ENCODE assay signal across 1 cellular context in genomic region chr6:10403385-10404106, GRCh38.
TF ChIP-seq lines count a peak whose summit lies in the region.

No MANE protein-coding gene starts in this region.

TF ChIP-seq in K562, 482 proteins besides CTCF, POLR2A, EP300 and RAD21 (continued from another document and continues in another):
- TF ChIP-seq ZBTB5 (IDR thresholded peaks at IDR 0.05) (no peak), ZSCAN32 (CRISPR knock-in tag; IDR thresholded peaks at IDR 0.05) (peak; percentile 57), PBX2 (CRISPR knock-in tag; IDR thresholded peaks at IDR 0.05; ENCODE audit: low read depth) (no peak), PBX2 (tag; conservative IDR thresholded peaks at IDR 0.05; ENCODE audit: low read depth) (no peak), ZC3H4 (CRISPR knock-in tag; IDR thresholded peaks at IDR 0.05; ENCODE audit: borderline replicate concordance) (no peak), ZNF316 (IDR thresholded peaks at IDR 0.05) (no peak; the same call in 1 of the 2 replicates), MAZ (CRISPR knock-in tag; conservative IDR thresholded peaks at IDR 0.05 in 1 of 2, IDR thresholded peaks at IDR 0.05 in 1 of 2) (no peak), CXXC5 (CRISPR knock-in tag; IDR thresholded peaks at IDR 0.05) (no peak), CC2D1A (IDR thresholded peaks at IDR 0.05) (0 out of 2 replicates have a peak, but pooled peaks have one; percentile 50), RBM14 (IDR thresholded peaks at IDR 0.05; ENCODE audit: borderline replicate concordance, insufficient read depth, low read depth, low read length) (no peak), GTF2E2 (tag; IDR thresholded peaks at IDR 0.05) (no peak), ZNF184 (CRISPR knock-in tag; IDR thresholded peaks at IDR 0.05) (no peak), RFX7 (CRISPR knock-in tag; IDR thresholded peaks at IDR 0.05) (no peak), ZBTB43 (CRISPR knock-in tag; IDR thresholded peaks at IDR 0.05) (no peak), NCOA1 (IDR thresholded peaks at IDR 0.05; ENCODE audit: low read depth) (0 out of 2 replicates have a peak, but pooled peaks have one; percentile 30), MCM3 (IDR thresholded peaks at IDR 0.05) (no peak), NFXL1 (CRISPR knock-in tag; IDR thresholded peaks at IDR 0.05) (no peak), MEF2A (IDR thresholded peaks at IDR 0.05; ENCODE audit: control insufficient read depth, low read depth, low read length) (no peak), ZNF668 (CRISPR knock-in tag; IDR thresholded peaks at IDR 0.05) (no peak), TAF15 (IDR thresholded peaks at IDR 0.05; ENCODE audit: low read depth, low read length) (no peak), BMI1 (IDR thresholded peaks at IDR 0.05; ENCODE audit: low read length) (no peak), CREM (IDR thresholded peaks at IDR 0.05; ENCODE audit: low read depth) (0 out of 2 replicates have a peak, but pooled peaks have one; percentile 8), ZFP1 (CRISPR knock-in tag; IDR thresholded peaks at IDR 0.05) (no peak), MITF (IDR thresholded peaks at IDR 0.05) (no peak)
- TF ChIP-seq, protein P1, sequence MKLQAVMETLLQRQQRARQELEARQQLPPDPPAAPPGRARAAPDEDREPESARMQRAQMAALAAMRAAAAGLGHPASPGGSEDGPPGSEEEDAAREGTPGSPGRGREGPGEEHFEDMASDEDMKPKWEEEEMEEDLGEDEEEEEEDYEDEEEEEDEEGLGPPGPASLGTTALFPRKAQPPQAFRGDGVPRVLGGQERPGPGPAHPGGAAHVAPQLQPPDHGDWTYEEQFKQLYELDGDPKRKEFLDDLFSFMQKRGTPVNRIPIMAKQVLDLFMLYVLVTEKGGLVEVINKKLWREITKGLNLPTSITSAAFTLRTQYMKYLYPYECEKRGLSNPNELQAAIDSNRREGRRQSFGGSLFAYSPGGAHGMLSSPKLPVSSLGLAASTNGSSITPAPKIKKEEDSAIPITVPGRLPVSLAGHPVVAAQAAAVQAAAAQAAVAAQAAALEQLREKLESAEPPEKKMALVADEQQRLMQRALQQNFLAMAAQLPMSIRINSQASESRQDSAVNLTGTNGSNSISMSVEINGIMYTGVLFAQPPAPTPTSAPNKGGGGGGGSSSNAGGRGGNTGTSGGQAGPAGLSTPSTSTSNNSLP (IDR thresholded peaks at IDR 0.05; ENCODE audit: borderline replicate concordance, low read depth, low read length), result no peak
- TF ChIP-seq, protein P2, sequence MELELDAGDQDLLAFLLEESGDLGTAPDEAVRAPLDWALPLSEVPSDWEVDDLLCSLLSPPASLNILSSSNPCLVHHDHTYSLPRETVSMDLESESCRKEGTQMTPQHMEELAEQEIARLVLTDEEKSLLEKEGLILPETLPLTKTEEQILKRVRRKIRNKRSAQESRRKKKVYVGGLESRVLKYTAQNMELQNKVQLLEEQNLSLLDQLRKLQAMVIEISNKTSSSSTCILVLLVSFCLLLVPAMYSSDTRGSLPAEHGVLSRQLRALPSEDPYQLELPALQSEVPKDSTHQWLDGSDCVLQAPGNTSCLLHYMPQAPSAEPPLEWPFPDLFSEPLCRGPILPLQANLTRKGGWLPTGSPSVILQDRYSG (tag; conservative IDR thresholded peaks at IDR 0.05; ENCODE audit: low read depth), result peak; percentile 47; the same call in 1 of the 2 replicates
- TF ChIP-seq, protein P3, sequence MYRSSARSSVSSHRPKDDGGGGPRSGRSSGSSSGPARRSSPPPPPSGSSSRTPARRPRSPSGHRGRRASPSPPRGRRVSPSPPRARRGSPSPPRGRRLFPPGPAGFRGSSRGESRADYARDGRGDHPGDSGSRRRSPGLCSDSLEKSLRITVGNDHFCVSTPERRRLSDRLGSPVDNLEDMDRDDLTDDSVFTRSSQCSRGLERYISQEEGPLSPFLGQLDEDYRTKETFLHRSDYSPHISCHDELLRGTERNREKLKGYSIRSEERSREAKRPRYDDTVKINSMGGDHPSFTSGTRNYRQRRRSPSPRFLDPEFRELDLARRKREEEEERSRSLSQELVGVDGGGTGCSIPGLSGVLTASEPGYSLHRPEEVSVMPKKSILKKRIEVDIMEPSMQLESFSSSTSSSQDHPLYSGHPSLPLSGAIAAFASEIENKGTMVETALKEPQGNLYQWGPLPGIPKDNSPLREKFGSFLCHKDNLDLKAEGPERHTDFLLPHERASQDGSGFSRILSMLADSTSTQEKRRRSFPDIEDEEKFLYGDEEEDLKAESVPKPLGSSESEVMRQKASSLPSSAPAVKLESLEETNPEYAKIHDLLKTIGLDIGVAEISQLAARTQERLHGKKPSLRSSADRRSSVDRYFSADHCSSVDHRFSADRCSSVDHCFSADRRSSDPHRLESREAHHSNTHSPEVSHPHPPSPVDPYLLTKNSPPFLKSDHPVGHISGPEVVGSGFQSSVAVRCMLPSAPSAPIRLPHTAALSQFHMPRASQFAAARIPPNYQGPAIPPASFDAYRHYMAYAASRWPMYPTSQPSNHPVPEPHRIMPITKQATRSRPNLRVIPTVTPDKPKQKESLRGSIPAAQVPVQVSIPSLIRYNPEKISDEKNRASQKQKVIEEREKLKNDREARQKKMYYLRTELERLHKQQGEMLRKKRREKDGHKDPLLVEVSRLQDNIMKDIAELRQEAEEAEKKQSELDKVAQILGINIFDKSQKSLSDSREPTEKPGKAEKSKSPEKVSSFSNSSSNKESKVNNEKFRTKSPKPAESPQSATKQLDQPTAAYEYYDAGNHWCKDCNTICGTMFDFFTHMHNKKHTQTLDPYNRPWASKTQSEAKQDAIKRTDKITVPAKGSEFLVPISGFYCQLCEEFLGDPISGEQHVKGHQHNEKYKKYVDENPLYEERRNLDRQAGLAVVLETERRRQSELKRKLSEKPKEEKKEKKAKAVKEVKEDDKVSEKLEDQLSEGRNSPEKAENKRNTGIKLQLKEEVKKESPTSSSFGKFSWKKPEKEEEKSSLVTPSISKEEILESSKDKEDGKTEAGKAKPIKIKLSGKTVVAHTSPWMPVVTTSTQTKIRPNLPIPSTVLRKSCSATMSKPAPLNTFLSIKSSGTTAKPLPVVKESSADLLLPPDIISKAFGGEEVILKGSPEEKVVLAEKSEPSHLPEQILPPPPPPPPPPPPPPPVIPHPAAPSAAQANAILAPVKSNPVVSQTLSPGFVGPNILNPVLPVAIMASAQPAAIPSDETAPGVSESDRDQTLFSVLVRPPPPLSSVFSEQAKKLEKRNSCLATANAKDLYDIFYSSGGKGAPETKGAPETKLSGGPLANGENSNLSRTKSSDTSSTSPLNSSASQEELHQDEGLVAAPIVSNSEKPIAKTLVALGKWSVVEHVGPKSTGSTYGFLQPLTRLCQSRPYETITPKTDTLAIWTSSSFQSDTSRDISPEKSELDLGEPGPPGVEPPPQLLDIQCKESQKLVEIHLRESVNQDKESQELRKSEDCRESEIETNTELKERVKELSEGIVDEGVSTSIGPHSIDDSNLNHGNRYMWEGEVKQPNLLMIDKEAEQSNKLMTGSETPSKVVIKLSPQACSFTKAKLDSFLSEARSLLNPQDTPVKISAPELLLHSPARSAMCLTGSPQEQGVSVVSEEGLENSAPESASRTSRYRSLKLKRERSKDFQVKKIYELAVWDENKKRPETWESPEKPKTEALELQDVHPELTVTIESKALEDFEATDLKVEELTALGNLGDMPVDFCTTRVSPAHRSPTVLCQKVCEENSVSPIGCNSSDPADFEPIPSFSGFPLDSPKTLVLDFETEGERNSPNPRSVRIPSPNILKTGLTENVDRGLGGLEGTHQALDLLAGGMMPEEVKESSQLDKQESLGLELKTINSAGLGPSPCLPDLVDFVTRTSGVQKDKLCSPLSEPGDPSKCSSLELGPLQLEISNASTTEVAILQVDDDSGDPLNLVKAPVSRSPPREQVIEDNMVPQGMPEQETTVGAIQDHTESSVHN (IDR thresholded peaks at IDR 0.05; ENCODE audit: borderline replicate concordance in 1 of 2, low read depth in 1 of 2), result peak in 1 of 2 experiments; percentile 36; a peak in 2 of 4 replicates
- TF ChIP-seq, protein P4, sequence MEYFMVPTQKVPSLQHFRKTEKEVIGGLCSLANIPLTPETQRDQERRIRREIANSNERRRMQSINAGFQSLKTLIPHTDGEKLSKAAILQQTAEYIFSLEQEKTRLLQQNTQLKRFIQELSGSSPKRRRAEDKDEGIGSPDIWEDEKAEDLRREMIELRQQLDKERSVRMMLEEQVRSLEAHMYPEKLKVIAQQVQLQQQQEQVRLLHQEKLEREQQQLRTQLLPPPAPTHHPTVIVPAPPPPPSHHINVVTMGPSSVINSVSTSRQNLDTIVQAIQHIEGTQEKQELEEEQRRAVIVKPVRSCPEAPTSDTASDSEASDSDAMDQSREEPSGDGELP (CRISPR knock-in tag; IDR thresholded peaks at IDR 0.05; ENCODE audit: borderline replicate concordance), result no peak
- TF ChIP-seq, protein P5, sequence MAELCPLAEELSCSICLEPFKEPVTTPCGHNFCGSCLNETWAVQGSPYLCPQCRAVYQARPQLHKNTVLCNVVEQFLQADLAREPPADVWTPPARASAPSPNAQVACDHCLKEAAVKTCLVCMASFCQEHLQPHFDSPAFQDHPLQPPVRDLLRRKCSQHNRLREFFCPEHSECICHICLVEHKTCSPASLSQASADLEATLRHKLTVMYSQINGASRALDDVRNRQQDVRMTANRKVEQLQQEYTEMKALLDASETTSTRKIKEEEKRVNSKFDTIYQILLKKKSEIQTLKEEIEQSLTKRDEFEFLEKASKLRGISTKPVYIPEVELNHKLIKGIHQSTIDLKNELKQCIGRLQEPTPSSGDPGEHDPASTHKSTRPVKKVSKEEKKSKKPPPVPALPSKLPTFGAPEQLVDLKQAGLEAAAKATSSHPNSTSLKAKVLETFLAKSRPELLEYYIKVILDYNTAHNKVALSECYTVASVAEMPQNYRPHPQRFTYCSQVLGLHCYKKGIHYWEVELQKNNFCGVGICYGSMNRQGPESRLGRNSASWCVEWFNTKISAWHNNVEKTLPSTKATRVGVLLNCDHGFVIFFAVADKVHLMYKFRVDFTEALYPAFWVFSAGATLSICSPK (IDR thresholded peaks at IDR 0.05; ENCODE audit: borderline replicate concordance), result no peak
- TF ChIP-seq, protein P6, sequence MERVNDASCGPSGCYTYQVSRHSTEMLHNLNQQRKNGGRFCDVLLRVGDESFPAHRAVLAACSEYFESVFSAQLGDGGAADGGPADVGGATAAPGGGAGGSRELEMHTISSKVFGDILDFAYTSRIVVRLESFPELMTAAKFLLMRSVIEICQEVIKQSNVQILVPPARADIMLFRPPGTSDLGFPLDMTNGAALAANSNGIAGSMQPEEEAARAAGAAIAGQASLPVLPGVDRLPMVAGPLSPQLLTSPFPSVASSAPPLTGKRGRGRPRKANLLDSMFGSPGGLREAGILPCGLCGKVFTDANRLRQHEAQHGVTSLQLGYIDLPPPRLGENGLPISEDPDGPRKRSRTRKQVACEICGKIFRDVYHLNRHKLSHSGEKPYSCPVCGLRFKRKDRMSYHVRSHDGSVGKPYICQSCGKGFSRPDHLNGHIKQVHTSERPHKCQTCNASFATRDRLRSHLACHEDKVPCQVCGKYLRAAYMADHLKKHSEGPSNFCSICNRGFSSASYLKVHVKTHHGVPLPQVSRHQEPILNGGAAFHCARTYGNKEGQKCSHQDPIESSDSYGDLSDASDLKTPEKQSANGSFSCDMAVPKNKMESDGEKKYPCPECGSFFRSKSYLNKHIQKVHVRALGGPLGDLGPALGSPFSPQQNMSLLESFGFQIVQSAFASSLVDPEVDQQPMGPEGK (CRISPR knock-in tag; IDR thresholded peaks at IDR 0.05; ENCODE audit: borderline replicate concordance), result no peak
